In the genomic region with DNA sequence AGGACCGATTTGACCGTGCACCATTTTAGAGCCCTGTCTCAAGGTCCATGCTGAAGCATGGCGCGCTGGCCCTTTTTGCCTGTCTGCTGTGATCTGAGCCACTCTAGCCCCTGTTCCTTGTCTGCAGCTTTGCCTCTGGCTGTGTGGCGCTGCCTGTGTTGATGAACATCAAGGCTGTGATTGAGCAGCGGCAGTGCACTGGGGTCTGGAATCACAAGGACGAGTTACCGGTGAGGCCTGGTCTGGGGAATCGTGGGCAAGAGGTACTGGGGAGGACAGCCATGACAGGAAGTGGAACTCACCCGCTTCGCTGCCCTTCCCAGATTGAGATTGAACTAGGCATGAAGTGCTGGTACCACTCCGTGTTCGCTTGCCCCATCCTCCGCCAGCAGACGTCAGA, we compare ENCODE assay signal across 1 cellular context.
TF ChIP-seq lines count a peak whose summit lies in the region.

No MANE protein-coding gene starts in this region.

TF ChIP-seq in GM12878, 131 proteins besides CTCF, POLR2A, EP300 and RAD21:
- no peak for TF ChIP-seq SMARCA5 (IDR thresholded peaks at IDR 0.05)
- no peak for TF ChIP-seq ZSCAN29 (IDR thresholded peaks at IDR 0.05)
- TF ChIP-seq ESRRA (IDR thresholded peaks at IDR 0.05; ENCODE audit: low read length) = no peak
- TF ChIP-seq IRF3 (IDR thresholded peaks at IDR 0.05) = no peak
- no peak for TF ChIP-seq NFIC (IDR thresholded peaks at IDR 0.05; ENCODE audit: low read depth, low read length)
- TF ChIP-seq MEF2A (IDR thresholded peaks at IDR 0.05; ENCODE audit: insufficient read depth, low read depth, low read length) = no peak
- TF ChIP-seq, protein P1, sequence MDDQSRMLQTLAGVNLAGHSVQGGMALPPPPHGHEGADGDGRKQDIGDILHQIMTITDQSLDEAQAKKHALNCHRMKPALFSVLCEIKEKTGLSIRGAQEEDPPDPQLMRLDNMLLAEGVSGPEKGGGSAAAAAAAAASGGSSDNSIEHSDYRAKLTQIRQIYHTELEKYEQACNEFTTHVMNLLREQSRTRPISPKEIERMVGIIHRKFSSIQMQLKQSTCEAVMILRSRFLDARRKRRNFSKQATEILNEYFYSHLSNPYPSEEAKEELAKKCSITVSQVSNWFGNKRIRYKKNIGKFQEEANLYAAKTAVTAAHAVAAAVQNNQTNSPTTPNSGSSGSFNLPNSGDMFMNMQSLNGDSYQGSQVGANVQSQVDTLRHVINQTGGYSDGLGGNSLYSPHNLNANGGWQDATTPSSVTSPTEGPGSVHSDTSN (IDR thresholded peaks at IDR 0.05; ENCODE audit: insufficient replicate concordance, low read depth, low read length) = no peak
- no peak for TF ChIP-seq RBBP5 (conservative IDR thresholded peaks at IDR 0.05)
- TF ChIP-seq RCOR1 (conservative IDR thresholded peaks at IDR 0.05; ENCODE audit: low read depth, low read length) = no peak
- no peak for TF ChIP-seq KDM1A (IDR thresholded peaks at IDR 0.05; ENCODE audit: borderline replicate concordance)
- TF ChIP-seq TAF1 (IDR thresholded peaks at IDR 0.05; ENCODE audit: borderline replicate concordance, low read depth, low read length) = no peak
- TF ChIP-seq KAT2A (conservative IDR thresholded peaks at IDR 0.05; ENCODE audit: control insufficient read depth, low read depth, low read length) = no peak
- no peak for TF ChIP-seq FOS (IDR thresholded peaks at IDR 0.05; ENCODE audit: borderline replicate concordance, extremely low read depth, insufficient read length)
- TF ChIP-seq HDGF (IDR thresholded peaks at IDR 0.05) = no peak
- no peak for TF ChIP-seq IRF4 (IDR thresholded peaks at IDR 0.05; ENCODE audit: low read depth, low read length)
- no peak for TF ChIP-seq GABPA (IDR thresholded peaks at IDR 0.05; ENCODE audit: low read depth)
- no peak for TF ChIP-seq NRF1 (conservative IDR thresholded peaks at IDR 0.05; ENCODE audit: low read depth, low read length)
- TF ChIP-seq RB1 (IDR thresholded peaks at IDR 0.05; ENCODE audit: borderline replicate concordance) = no peak
- TF ChIP-seq, protein P2, sequence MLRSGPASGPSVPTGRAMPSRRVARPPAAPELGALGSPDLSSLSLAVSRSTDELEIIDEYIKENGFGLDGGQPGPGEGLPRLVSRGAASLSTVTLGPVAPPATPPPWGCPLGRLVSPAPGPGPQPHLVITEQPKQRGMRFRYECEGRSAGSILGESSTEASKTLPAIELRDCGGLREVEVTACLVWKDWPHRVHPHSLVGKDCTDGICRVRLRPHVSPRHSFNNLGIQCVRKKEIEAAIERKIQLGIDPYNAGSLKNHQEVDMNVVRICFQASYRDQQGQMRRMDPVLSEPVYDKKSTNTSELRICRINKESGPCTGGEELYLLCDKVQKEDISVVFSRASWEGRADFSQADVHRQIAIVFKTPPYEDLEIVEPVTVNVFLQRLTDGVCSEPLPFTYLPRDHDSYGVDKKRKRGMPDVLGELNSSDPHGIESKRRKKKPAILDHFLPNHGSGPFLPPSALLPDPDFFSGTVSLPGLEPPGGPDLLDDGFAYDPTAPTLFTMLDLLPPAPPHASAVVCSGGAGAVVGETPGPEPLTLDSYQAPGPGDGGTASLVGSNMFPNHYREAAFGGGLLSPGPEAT (IDR thresholded peaks at IDR 0.05; ENCODE audit: low read depth) = no peak
